ENCODE assay signal across 28 cellular contexts in the genomic region with DNA sequence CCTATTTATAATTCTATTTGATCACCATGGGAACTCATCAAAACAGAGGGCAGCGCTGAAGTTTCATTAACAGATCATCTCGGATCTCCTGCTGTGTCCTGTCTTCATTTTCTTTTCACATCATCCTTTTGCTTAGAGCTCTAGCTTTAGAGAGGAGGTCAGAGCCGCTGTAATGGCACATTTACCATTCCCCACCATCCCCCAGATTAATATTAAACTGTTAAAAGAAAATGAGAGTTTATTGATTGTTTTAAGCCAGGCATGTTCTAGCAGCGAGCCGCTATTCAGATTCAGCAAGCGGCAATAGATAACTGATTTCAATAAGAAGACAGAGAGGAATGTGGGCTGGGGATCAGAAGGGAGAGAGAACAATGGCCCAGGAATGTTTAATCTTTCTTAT.
DNase-seq lines count a peak whose midpoint lies in the region; ATAC-seq and TF ChIP-seq lines count a peak whose summit lies in the region.
"Had no signal": no experiment of that assay in that cellular context is flagged by ENCODE, and none has a peak within 500 bp of the region (broad histone marks: within the 10 kb centered on the region; RNA-seq: fewer than 3 reads in every experiment).

No MANE protein-coding gene starts in this region.

- no peaks in the 10 kb centered on the region for H3K36me3 Mint-ChIP-seq in endothelial cell (ENCODE audit: low read depth, unreplicated experiment)
- H3K36me3 Mint-ChIP-seq in nephron progenitor cell (ENCODE audit: low read depth): no peaks in the 10 kb centered on the region
- H3K36me3 Mint-ChIP-seq in activated T-helper 17 cell treated with anti-CD3 and anti-CD28 coated beads, Interleukin-2, amount 50 U/mL, for 72 hours (ENCODE audit: low read depth): no peaks in the 10 kb centered on the region
- H3K36me3 Mint-ChIP-seq: CD4-positive, alpha-beta memory T cell had no signal

- in situ Hi-C loops in G401 (cut with HindIII; ENCODE audit: low sequenced_read_pairs): no loop called here

- H3K4me1 Mint-ChIP-seq in endothelial cell (ENCODE audit: unreplicated experiment) (peaks cover 7% of the 10 kb centered on the region), nephron progenitor cell (peaks cover 40% of the 10 kb centered on the region)
- H3K4me1 Mint-ChIP-seq in activated T-helper 17 cell treated with anti-CD3 and anti-CD28 coated beads, Interleukin-2, amount 50 U/mL, for 72 hours: no peaks in the 10 kb centered on the region
- H3K4me1 Mint-ChIP-seq: CD4-positive, alpha-beta memory T cell had no signal

- TF ChIP-seq CTCF in endothelial cell (IDR thresholded peaks at IDR 0.05; ENCODE audit: unreplicated experiment): no peak
- no peak for TF ChIP-seq CTCF in nephron progenitor cell (IDR thresholded peaks at IDR 0.05)

- H3K4me1 ChIP-seq in ES-I3 (ENCODE audit: insufficient read depth, low read length): peaks cover 29% of the 10 kb centered on the region
- H3K4me1 ChIP-seq: heart left ventricle, transverse colon had no signal

- no peaks in the 10 kb centered on the region for H3K9me3 ChIP-seq in ES-I3 (ENCODE audit: control insufficient read depth, insufficient read depth, low read length)
- H3K9me3 ChIP-seq: heart left ventricle, neutrophil, SJSA1, transverse colon had no signal

- peak overlapping the region; percentile 4 for H3K4me3 Mint-ChIP-seq in endothelial cell (ENCODE audit: unreplicated experiment)
- H3K4me3 Mint-ChIP-seq in nephron progenitor cell: peak overlapping the region; percentile 6
- H3K4me3 Mint-ChIP-seq in activated T-helper 17 cell treated with anti-CD3 and anti-CD28 coated beads, Interleukin-2, amount 50 U/mL, for 72 hours: no peak overlapping the region
- H3K4me3 Mint-ChIP-seq: activated naive CD4-positive, alpha-beta T cell treated with anti-CD3 and anti-CD28 coated beads for 36 hours; activated T-cell treated with anti-CD3 and anti-CD28 coated beads, Interleukin-2, amount 50 U/mL, for 24 hours; CD4-positive, alpha-beta memory T cell; HFFc6 had no signal

- H3K9ac ChIP-seq in ES-I3 (ENCODE audit: low read depth, low read length): peak overlapping the region; percentile 26; the same call in 1 of the 2 replicates
- H3K9ac ChIP-seq: KMS-11 had no signal

- H3K9me3 Mint-ChIP-seq in endothelial cell (ENCODE audit: unreplicated experiment): no peaks in the 10 kb centered on the region
- no peaks in the 10 kb centered on the region for H3K9me3 Mint-ChIP-seq in nephron progenitor cell
- no peaks in the 10 kb centered on the region for H3K9me3 Mint-ChIP-seq in activated T-helper 17 cell treated with anti-CD3 and anti-CD28 coated beads, Interleukin-2, amount 50 U/mL, for 72 hours
- H3K9me3 Mint-ChIP-seq: activated naive CD4-positive, alpha-beta T cell treated with anti-CD3 and anti-CD28 coated beads for 36 hours; activated T-cell treated with anti-CD3 and anti-CD28 coated beads, Interleukin-2, amount 50 U/mL, for 24 hours; HFFc6 had no signal

- H3K27me3 Mint-ChIP-seq in endothelial cell (ENCODE audit: unreplicated experiment) (peaks cover 1% of the 10 kb centered on the region), nephron progenitor cell (ENCODE audit: low read depth, poor library complexity) (peaks cover 3% of the 10 kb centered on the region)
- peaks cover 13% of the 10 kb centered on the region for H3K27me3 Mint-ChIP-seq in activated T-helper 17 cell treated with anti-CD3 and anti-CD28 coated beads, Interleukin-2, amount 50 U/mL, for 72 hours
- H3K27me3 Mint-ChIP-seq: activated T-cell treated with anti-CD3 and anti-CD28 coated beads, Interleukin-2, amount 50 U/mL, for 24 hours; CD4-positive, alpha-beta memory T cell had no signal

- peak; percentile 63 for DNase-seq in NCI-H748 (lab: John Stamatoyannopoulos, UW; ENCODE audit: unreplicated experiment)
- no peak for DNase-seq in endothelial cell (ENCODE audit: low spot score)
- DNase-seq in nephron progenitor cell: no peak
- no peak for DNase-seq in G401 (ENCODE audit: low spot score)
- DNase-seq: activated CD4-positive, alpha-beta T cell treated with anti-CD3 and anti-CD28 coated beads for 48 hours; activated naive CD4-positive, alpha-beta T cell treated with anti-CD3 and anti-CD28 coated beads for 36 hours; activated T-cell treated with anti-CD3 and anti-CD28 coated beads, Interleukin-2, amount 50 U/mL, for 24 hours; AML-193; aorta; CD4-positive, alpha-beta memory T cell; EL; heart left ventricle; HFFc6; MV-4-11; NCI-H1694; NCI-H2171; NCI-H524 treated with DMSO at 0.1 percent for 48 hours; stimulated activated CD8-positive, alpha-beta memory T cell treated with anti-CD3 and anti-CD28 coated beads, Interleukin-4, amount 100 ng/mL, for 48 hours; T-helper 1 cell; transverse colon had no signal

- H3K27ac Mint-ChIP-seq in endothelial cell (ENCODE audit: unreplicated experiment) (no peak overlapping the region), nephron progenitor cell (no peak overlapping the region)
- no peak overlapping the region for H3K27ac Mint-ChIP-seq in activated T-helper 17 cell treated with anti-CD3 and anti-CD28 coated beads, Interleukin-2, amount 50 U/mL, for 72 hours
- H3K27ac Mint-ChIP-seq: activated naive CD4-positive, alpha-beta T cell treated with anti-CD3 and anti-CD28 coated beads for 36 hours; activated T-cell treated with anti-CD3 and anti-CD28 coated beads, Interleukin-2, amount 50 U/mL, for 24 hours; CD4-positive, alpha-beta memory T cell; HFFc6; progenitor cell of endocrine pancreas had no signal

- ATAC-seq in GM21619 (IDR thresholded peaks at IDR 0.05; ENCODE audit: unreplicated experiment) (no peak), HG02884 (IDR thresholded peaks at IDR 0.05; ENCODE audit: unreplicated experiment) (no peak)
- ATAC-seq in activated T-helper 17 cell treated with anti-CD3 and anti-CD28 coated beads, Interleukin-2, amount 50 U/mL, for 72 hours (replicated peaks): no peak
- ATAC-seq: heart left ventricle had no signal

- H3K36me3 ChIP-seq in ES-I3 (ENCODE audit: insufficient read depth, low read length): no peaks in the 10 kb centered on the region
- H3K36me3 ChIP-seq: heart left ventricle, neutrophil, SJSA1, transverse colon had no signal
